In genomic region chr9:131394464-131395026, GRCh38 we compare ENCODE assay signal across 8 cellular contexts. TPM values are rescaled to one million over a fixed set of nuclear protein-coding genes. Genes with fewer than 3 reads are reported as not detected.
DNase-seq lines count a peak whose midpoint lies in the region; ATAC-seq and TF ChIP-seq lines count a peak whose summit lies in the region.

No MANE protein-coding gene starts in this region.

- no peak overlapping the region for H2AFZ ChIP-seq in ACC112 (ENCODE audit: low read length, unreplicated experiment)

- DNase-seq in cerebellum (ENCODE audit: low spot score) (peak; percentile 52), left kidney (ENCODE audit: low read depth, low spot score) (peak; percentile 70), GDM1 (lab: John Stamatoyannopoulos, UW) (no peak)
- peak; percentile 62 for DNase-seq in stimulated activated CD8-positive, alpha-beta memory T cell treated with anti-CD3 and anti-CD28 coated beads, Interleukin-4, amount 100 ng/mL, for 48 hours

- H3K27ac ChIP-seq in ACC112 (ENCODE audit: low read depth, low read length) (peak overlapping the region; percentile 65), VCaP (peak overlapping the region; percentile 99)

- H3K27me3 ChIP-seq in ACC112 (ENCODE audit: insufficient read depth, low read length) = no peaks in the 10 kb centered on the region

- H3K4me3 ChIP-seq in ACC112 (ENCODE audit: low read depth, low read length) = peak overlapping the region; percentile 90

- peaks cover 9% of the 10 kb centered on the region; the same call in 1 of the 2 replicates for H3K36me3 ChIP-seq in ACC112 (ENCODE audit: insufficient read depth, low read length)

- no peak for TF ChIP-seq CTCF in VCaP (conservative IDR thresholded peaks at IDR 0.05)

- H3K4me1 ChIP-seq in ACC112 (ENCODE audit: control insufficient read depth, insufficient read depth, low read length, unreplicated experiment) = peaks cover 30% of the 10 kb centered on the region

- H3K79me2 ChIP-seq in ACC112 (ENCODE audit: control insufficient read depth, insufficient read depth, low read length, unreplicated experiment) = peaks cover 50% of the 10 kb centered on the region

- peak; percentile 13 for ATAC-seq in GM18868 (IDR thresholded peaks at IDR 0.05; ENCODE audit: unreplicated experiment)
- peak; percentile 31 for ATAC-seq in HG03342 (IDR thresholded peaks at IDR 0.05; ENCODE audit: unreplicated experiment)

RNA-seq across cellular contexts. Expression of gene PRRC2B, which starts 0.7 kb away (rescaled TPM):
- 162 TPM for total RNA-seq in cerebellum
